In genomic region chr7:100865971-100866720, GRCh38 we compare ENCODE assay signal across 8 cellular contexts. TPM values are rescaled to one million over a fixed set of nuclear protein-coding genes. Genes with fewer than 3 reads are reported as not detected.
DNase-seq lines count a peak whose midpoint lies in the region; ATAC-seq and TF ChIP-seq lines count a peak whose summit lies in the region.

No MANE protein-coding gene starts in this region.

- H2BK15ac ChIP-seq in mesenchymal stem cell (ENCODE audit: low read depth, poor library complexity, severe bottlenecking), result peak overlapping the region; percentile 97

- peak overlapping the region; percentile 77 for H2BK120ac ChIP-seq in mesenchymal stem cell (ENCODE audit: low read depth, low read length)

- H3K36me3 ChIP-seq in breast epithelium, result peaks cover 3% of the 10 kb centered on the region
- peaks cover 22 to 60% of the 10 kb centered on the region in 2 experiments for H3K36me3 ChIP-seq in mesenchymal stem cell (ENCODE audit: control insufficient read depth in 1 of 2, insufficient read depth in 2 of 2, low read depth in 1 of 2, low read length in 2 of 2)
- peaks cover 2 to 14% of the 10 kb centered on the region in 2 donors for H3K36me3 ChIP-seq in thyroid gland

- intact Hi-C loops in breast epithelium (cut with DNase I; ENCODE audit: low total_unique reads), result loop anchor here (1.0 to 10.0 kb wide), 2 partner anchors 30 to 161 kb away; partner anchors contain the start of gene POP7
- intact Hi-C loops in thyroid gland (cut with DNase I), result no loop called here

- peaks cover 12 to 18% of the 10 kb centered on the region in 2 donors for H3K4me1 ChIP-seq in breast epithelium
- peaks cover 33% of the 10 kb centered on the region for H3K4me1 ChIP-seq in mesenchymal stem cell (ENCODE audit: control insufficient read depth, insufficient read depth, low read depth, low read length)
- H3K4me1 ChIP-seq in thyroid gland, result peaks cover 14 to 26% of the 10 kb centered on the region in 2 donors

- peak; percentile 68 for DNase-seq in EH (ENCODE audit: low read depth)
- DNase-seq in NCI-H69 (lab: John Stamatoyannopoulos, UW), result peak; percentile 63
- DNase-seq in breast epithelium (ENCODE audit: low spot score in 2 of 2), result peak; percentile 74 to 89
- DNase-seq in mesenchymal stem cell, result no peak
- DNase-seq in thyroid gland, result peak; percentile 72 to 75
- no peak for DNase-seq in NCI-H748 treated with DMSO at 0.1 percent for 48 hours (lab: John Stamatoyannopoulos, UW)

- H3K4me2 ChIP-seq in mesenchymal stem cell (ENCODE audit: low read length, poor library complexity, severe bottlenecking), result no peak overlapping the region

- H3K79me1 ChIP-seq in mesenchymal stem cell (replicated peaks; ENCODE audit: low read length, poor library complexity, severe bottlenecking), result peaks cover 15% of the 10 kb centered on the region

- H4K91ac ChIP-seq in mesenchymal stem cell (ENCODE audit: low read length), result peak overlapping the region; percentile 97

- H3K14ac ChIP-seq in mesenchymal stem cell (ENCODE audit: low read length in 2 of 2), result peak overlapping the region in 1 of 2 experiments; percentile 22

- H3K27ac ChIP-seq in breast epithelium (peak overlapping the region; percentile 99 to 100), mesenchymal stem cell (ENCODE audit: low read length, poor library complexity, severe bottlenecking) (peak overlapping the region; percentile 60), thyroid gland (peak overlapping the region; percentile 96 to 99 (median 96))

- TF ChIP-seq POLR2A in breast epithelium (IDR thresholded peaks at IDR 0.05) (no peak), thyroid gland (IDR thresholded peaks at IDR 0.05) (no peak)

- H2BK5ac ChIP-seq in mesenchymal stem cell (ENCODE audit: low read depth, low read length, poor library complexity, severe bottlenecking), result peak overlapping the region; percentile 60

- no peak overlapping the region for H2AFZ ChIP-seq in mesenchymal stem cell (ENCODE audit: low read depth, low read length)

- TF ChIP-seq CTCF in breast epithelium (IDR thresholded peaks at IDR 0.05) (no peak), thyroid gland (IDR thresholded peaks at IDR 0.05) (no peak)

- peak overlapping the region; percentile 88 to 98 (median 97) for H3K4me3 ChIP-seq in breast epithelium
- H3K4me3 ChIP-seq in mesenchymal stem cell (ENCODE audit: insufficient read depth in 1 of 2, low read depth in 1 of 2, low read length in 2 of 2), result peak overlapping the region in 1 of 2 experiments; percentile 82
- H3K4me3 ChIP-seq in thyroid gland (replicated peaks in 1 of 3), result peak overlapping the region in 1 of 3 donors; percentile 72

- H2AK5ac ChIP-seq in mesenchymal stem cell (ENCODE audit: low read length, severe bottlenecking), result peak overlapping the region; percentile 86

- H4K8ac ChIP-seq in mesenchymal stem cell (ENCODE audit: low read length), result peak overlapping the region; percentile 96

- H3K23ac ChIP-seq in mesenchymal stem cell (ENCODE audit: low read length in 2 of 2), result no peak overlapping the region

- 95% methylated on average over 38 of the region's 44 CpGs for WGBS in mesenchymal stem cell
- WGBS in thyroid gland, 2 donors, result 77 to 81% methylated on average over 22 to 34 of the region's 44 CpGs

- no peaks in the 10 kb centered on the region for H3K9me3 ChIP-seq in breast epithelium
- no peaks in the 10 kb centered on the region for H3K9me3 ChIP-seq in mesenchymal stem cell (ENCODE audit: control insufficient read depth, low read length)
- H3K9me3 ChIP-seq in thyroid gland, result no peaks in the 10 kb centered on the region

- ATAC-seq in GM19351 (IDR thresholded peaks at IDR 0.05; ENCODE audit: unreplicated experiment) (no peak), GM19467 (IDR thresholded peaks at IDR 0.05; ENCODE audit: unreplicated experiment) (no peak)

- peak overlapping the region; percentile 99 for H3K9ac ChIP-seq in mesenchymal stem cell (ENCODE audit: low read length)

- no peaks in the 10 kb centered on the region for H3K27me3 ChIP-seq in breast epithelium
- no peaks in the 10 kb centered on the region for H3K27me3 ChIP-seq in mesenchymal stem cell (ENCODE audit: control insufficient read depth in 1 of 2, insufficient read depth in 1 of 2, low read length in 2 of 2)
- no peaks in the 10 kb centered on the region for H3K27me3 ChIP-seq in thyroid gland

- peak overlapping the region; percentile 77 to 82 for H3K4ac ChIP-seq in mesenchymal stem cell (ENCODE audit: low read depth in 1 of 2, low read length in 2 of 2)

- peak overlapping the region; percentile 72 to 76 for H3K18ac ChIP-seq in mesenchymal stem cell (ENCODE audit: low read depth in 1 of 2, low read length in 2 of 2)

- H2BK12ac ChIP-seq in mesenchymal stem cell (ENCODE audit: low read length in 2 of 2), result peak overlapping the region; percentile 64 to 67

RNA-seq across cellular contexts. Expression of gene TRIP6, which starts 1.0 kb away (rescaled TPM):
- total RNA-seq in breast epithelium (10 to 100 TPM; 45.3 to 62.8 (median 49.8) TPM), thyroid gland (100 to 1,000 TPM in 3 of 4 donors, 10 to 100 TPM in 1; 64.5 to 122 (median 109) TPM)
- 61.5 TPM for polyA plus RNA-seq in mesenchymal stem cell (2013, experiment 1 of 2)
- 61.7 TPM for polyA plus RNA-seq in mesenchymal stem cell (2013, experiment 2 of 2)

RNA-seq across cellular contexts. Expression of gene SRRT, which starts 8.8 kb away (rescaled TPM):
- total RNA-seq in breast epithelium (100 to 1,000 TPM in 2 of 3 donors, 10 to 100 TPM in 1; 45.8 to 111 (median 104) TPM), thyroid gland (100 to 1,000 TPM in 1 of 4 donors, 10 to 100 TPM in 3; 62.5 to 109 (median 93.2) TPM)
- 66.1 TPM for polyA plus RNA-seq in mesenchymal stem cell (2013, experiment 1 of 2)
- 61.3 TPM for polyA plus RNA-seq in mesenchymal stem cell (2013, experiment 2 of 2)

RNA-seq across cellular contexts. Expression of gene SLC12A9, which starts 13.6 kb away (rescaled TPM):
- total RNA-seq in breast epithelium (10 to 100 TPM; 13.3 to 18.0 (median 16.7) TPM), thyroid gland (10 to 100 TPM; 15.2 to 27.9 (median 17.2) TPM)
- polyA plus RNA-seq in mesenchymal stem cell (2013, experiment 1 of 2), result 17.9 TPM
- 18.1 TPM for polyA plus RNA-seq in mesenchymal stem cell (2013, experiment 2 of 2)

RNA-seq across cellular contexts. Expression of gene UFSP1, which starts 23.4 kb away (rescaled TPM):
- total RNA-seq in breast epithelium, result 1 to 10 TPM; 2.9 to 4.2 (median 3.7) TPM
- 1.4 TPM for polyA plus RNA-seq in mesenchymal stem cell (2013, experiment 1 of 2)
- 1.4 TPM for polyA plus RNA-seq in mesenchymal stem cell (2013, experiment 2 of 2)
- 10 to 100 TPM in 1 of 4 donors, 1 to 10 TPM in 3; 7.4 to 10.4 (median 8.9) TPM for total RNA-seq in thyroid gland

RNA-seq across cellular contexts. Expression of gene ACHE, which starts 29.5 kb away (rescaled TPM):
- total RNA-seq in breast epithelium (1 to 10 TPM in 2 of 3 donors, under 1 TPM in 1; 0.64 to 4.3 (median 3.2) TPM), thyroid gland (1 to 10 TPM; 1.0 to 4.8 (median 1.8) TPM)
- 0.84 TPM for polyA plus RNA-seq in mesenchymal stem cell (2013, experiment 1 of 2)
- polyA plus RNA-seq in mesenchymal stem cell (2013, experiment 2 of 2), result 0.96 TPM

Comparison
In these comparisons a context has a peak if more than half of its experiments do, and no peak if none do; other contexts are left out.
1. DNase-seq: peak in EH (single experiment), NCI-H69 (single experiment), breast epithelium (2 of 2) and thyroid gland (2 of 2); none in mesenchymal stem cell (single experiment) and NCI-H748 treated with DMSO at 0.1 percent for 48 hours (single experiment).
2. Peak in every context shown above with its lines, with median percentiles within 50 percentile points of each other: H3K27ac ChIP-seq.